Comparison of ENCODE assay signal across 8 cellular contexts in the genomic region with DNA sequence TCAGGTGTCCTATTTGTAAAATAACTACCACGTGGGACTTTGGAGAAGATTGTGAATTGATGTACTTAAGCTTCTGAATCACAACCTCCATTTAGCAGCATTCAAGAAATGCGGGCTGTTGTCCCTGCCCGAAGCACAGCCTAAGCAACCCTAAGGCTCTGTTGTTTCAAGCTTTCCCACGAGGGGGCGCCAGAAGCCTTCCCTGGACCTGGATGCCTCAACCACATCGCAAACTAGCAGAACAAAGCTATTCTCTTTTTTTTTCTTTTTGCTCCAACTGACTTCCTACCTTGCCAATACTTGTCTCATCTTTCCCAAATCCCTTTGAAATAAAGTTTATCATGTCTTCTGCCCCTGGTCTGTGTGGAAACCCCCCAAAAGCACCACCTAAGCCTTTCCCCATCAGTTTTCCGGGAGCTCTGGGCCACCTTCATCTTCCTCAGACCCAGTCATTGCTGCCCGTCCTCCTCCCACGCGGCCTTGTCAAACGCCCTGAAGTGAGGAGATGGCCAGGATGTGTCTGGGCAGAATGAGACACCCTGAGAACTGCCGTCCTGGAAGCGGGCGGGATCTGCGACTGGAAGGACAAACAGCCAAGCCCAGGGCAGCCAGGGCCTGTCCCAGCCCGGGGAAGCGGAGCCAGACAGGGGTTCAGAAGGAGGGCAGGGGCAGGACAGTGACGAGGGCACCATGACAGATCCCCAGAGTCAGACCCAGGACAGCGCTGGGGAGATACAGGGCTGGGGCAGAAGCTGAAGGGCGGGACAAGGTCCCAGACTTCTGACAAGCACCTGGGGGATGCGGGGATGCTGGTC.
DNase-seq lines count a peak whose midpoint lies in the region; ATAC-seq and TF ChIP-seq lines count a peak whose summit lies in the region.

No MANE protein-coding gene starts in this region.

- H3K36me3 Mint-ChIP-seq in activated naive CD4-positive, alpha-beta T cell treated with anti-CD3 and anti-CD28 coated beads, Interleukin-2, amount 10 ng/mL, durations not matched to agents 7 days and 5 days, result no peaks in the 10 kb centered on the region
- H3K36me3 Mint-ChIP-seq in glutamatergic neuron (ENCODE audit: unreplicated experiment), result no peaks in the 10 kb centered on the region

- H3K9ac ChIP-seq in Loucy (ENCODE audit: low read depth, low read length, poor library complexity, severe bottlenecking) (no peak overlapping the region), SK-N-MC (ENCODE audit: insufficient read length) (no peak overlapping the region)

- H3K27me3 ChIP-seq in GM06990 (replicated peaks; ENCODE audit: control insufficient read depth, insufficient read depth, low read length) (no peaks in the 10 kb centered on the region; the same call in none of the 2 replicates), Loucy (ENCODE audit: insufficient read depth, low read length, poor library complexity, severe bottlenecking) (no peaks in the 10 kb centered on the region)

- H3K4me1 Mint-ChIP-seq in activated naive CD4-positive, alpha-beta T cell treated with anti-CD3 and anti-CD28 coated beads, Interleukin-2, amount 10 ng/mL, durations not matched to agents 7 days and 5 days, result peaks cover 11% of the 10 kb centered on the region
- peaks cover 46% of the 10 kb centered on the region for H3K4me1 Mint-ChIP-seq in glutamatergic neuron (ENCODE audit: low read depth, unreplicated experiment)

- no peak overlapping the region for H3K4me2 ChIP-seq in Loucy (ENCODE audit: low read depth, low read length, poor library complexity, severe bottlenecking)

- H2AFZ ChIP-seq in Loucy (ENCODE audit: low read length), result no peak overlapping the region

- H3K9me3 Mint-ChIP-seq in activated naive CD4-positive, alpha-beta T cell treated with anti-CD3 and anti-CD28 coated beads, Interleukin-2, amount 10 ng/mL, durations not matched to agents 7 days and 5 days, result peaks cover 9% of the 10 kb centered on the region
- H3K9me3 Mint-ChIP-seq in glutamatergic neuron (ENCODE audit: unreplicated experiment), result peaks cover 3% of the 10 kb centered on the region

- H3F3A ChIP-seq in Loucy (ENCODE audit: low read depth), result no peaks in the 10 kb centered on the region

- H3K9me3 ChIP-seq in Loucy (ENCODE audit: insufficient read depth, low read depth, low read length) (no peaks in the 10 kb centered on the region; the same call in 1 of the 2 replicates), SK-N-MC (ENCODE audit: low read depth, low read length) (no peaks in the 10 kb centered on the region)

- no peak for ATAC-seq in GM18511 (IDR thresholded peaks at IDR 0.05; ENCODE audit: unreplicated experiment)

- CTCF ChIA-PET in activated naive CD4-positive, alpha-beta T cell treated with anti-CD3 and anti-CD28 coated beads, Interleukin-2, amount 10 ng/mL, durations not matched to agents 7 days and 5 days (lab: Charles Lee), result interaction anchor here (0.5 to 13.7 kb wide), 27 partner anchors 9 to 260 kb away, joined by 3 to 239 read pairs (median 5); no protein-coding TSS in a partner anchor

- H3K4me3 ChIP-seq in GM06990 (replicated peaks; ENCODE audit: low read depth, low read length), result no peak overlapping the region
- H3K4me3 ChIP-seq in Loucy (ENCODE audit: low read length, poor library complexity, severe bottlenecking), result no peak overlapping the region
- no peak overlapping the region for H3K4me3 ChIP-seq in SK-N-MC

- no peak overlapping the region for H3K27ac Mint-ChIP-seq in activated naive CD4-positive, alpha-beta T cell treated with anti-CD3 and anti-CD28 coated beads, Interleukin-2, amount 10 ng/mL, durations not matched to agents 7 days and 5 days
- peak overlapping the region; percentile 26 for H3K27ac Mint-ChIP-seq in glutamatergic neuron (ENCODE audit: unreplicated experiment)

- H3K4me3 Mint-ChIP-seq in activated naive CD4-positive, alpha-beta T cell treated with anti-CD3 and anti-CD28 coated beads, Interleukin-2, amount 10 ng/mL, durations not matched to agents 7 days and 5 days, result no peak overlapping the region
- H3K4me3 Mint-ChIP-seq in glutamatergic neuron (ENCODE audit: unreplicated experiment), result no peak overlapping the region

- peaks cover 3% of the 10 kb centered on the region for H3K4me1 ChIP-seq in Loucy (ENCODE audit: insufficient read depth, low read length, poor library complexity, severe bottlenecking)

- H3K9me2 ChIP-seq in Loucy (replicated peaks; ENCODE audit: low read depth, low read length), result no peaks in the 10 kb centered on the region

- no peak overlapping the region for H3K27ac ChIP-seq in SK-N-MC

- H3K79me2 ChIP-seq in Loucy (ENCODE audit: insufficient read depth, low read length), result no peaks in the 10 kb centered on the region

- DNase-seq in GM06990 (ENCODE audit: extremely low read depth, insufficient read length) (no peak), SK-N-MC (ENCODE audit: low read depth, low spot score) (peak; percentile 8), glutamatergic neuron (peak; percentile 94), posterior cingulate gyrus (peak; percentile 73 to 98 (median 94)), ureter (ENCODE audit: low spot score) (peak; percentile 86)
- peak; percentile 87 for DNase-seq in activated naive CD4-positive, alpha-beta T cell treated with anti-CD3 and anti-CD28 coated beads, Interleukin-2, amount 10 ng/mL, durations not matched to agents 7 days and 5 days

- H3K36me3 ChIP-seq in GM06990 (ENCODE audit: control insufficient read depth, insufficient read depth, low read length) (no peaks in the 10 kb centered on the region), Loucy (ENCODE audit: insufficient read depth, low read length) (no peaks in the 10 kb centered on the region), SK-N-MC (ENCODE audit: insufficient read depth, low read length) (no peaks in the 10 kb centered on the region)

- TF ChIP-seq CTCF in GM06990 (IDR thresholded peaks at IDR 0.05; ENCODE audit: insufficient read depth, low read length, poor library complexity, severe bottlenecking), result peak; percentile 95
- peak; percentile 93 for TF ChIP-seq CTCF in Loucy (conservative IDR thresholded peaks at IDR 0.05; ENCODE audit: low read length)
- peak; percentile 93 for TF ChIP-seq CTCF in glutamatergic neuron (IDR thresholded peaks at IDR 0.05; ENCODE audit: partially characterized antibody, unreplicated experiment)

- no peaks in the 10 kb centered on the region for H4K20me1 ChIP-seq in Loucy (ENCODE audit: insufficient read depth, low read length, poor library complexity, severe bottlenecking)

- intact Hi-C loops in posterior cingulate gyrus (cut with DNase I), result loop anchor here (1.0 kb wide), 1 partner anchor 137 kb away; no protein-coding TSS in a partner anchor

- peaks cover 61% of the 10 kb centered on the region for H3K27me3 Mint-ChIP-seq in activated naive CD4-positive, alpha-beta T cell treated with anti-CD3 and anti-CD28 coated beads, Interleukin-2, amount 10 ng/mL, durations not matched to agents 7 days and 5 days
- H3K27me3 Mint-ChIP-seq in glutamatergic neuron (ENCODE audit: unreplicated experiment), result peaks cover 12% of the 10 kb centered on the region
